Comparison of ENCODE assay signal across 8 cellular contexts in genomic region chr7:90153943-90154761, GRCh38. TPM values are rescaled to one million over a fixed set of nuclear protein-coding genes. Genes with fewer than 3 reads are reported as not detected.
DNase-seq lines count a peak whose midpoint lies in the region; ATAC-seq and TF ChIP-seq lines count a peak whose summit lies in the region.
"Not testable (repeated sequence)": the region's sequence is repeated elsewhere in the genome, so short reads cannot be mapped to it uniquely, and the experiment has no call there.

STEAP1 (plus strand) TSS chr7:90154469; CDS start chr7:90159789, 5,320 bp downstream.

- peak within 1 kb of the TSS; percentile 59 to 75 (median 66) for H3K4me3 Mint-ChIP-seq in naive thymus-derived CD8-positive, alpha-beta T cell

- not testable (repeated sequence) for H3K36me3 Mint-ChIP-seq in naive thymus-derived CD8-positive, alpha-beta T cell

- TF ChIP-seq CTCF in RWPE1 (conservative IDR thresholded peaks at IDR 0.05; ENCODE audit: low read depth) (peak; percentile 94), fibroblast of pulmonary artery (IDR thresholded peaks at IDR 0.05; ENCODE audit: low read length, missing control alignments) (peak; percentile 59)

- peak within 1 kb of the TSS; percentile 90 for H2AFZ ChIP-seq in GM23248

- H3K9me3 Mint-ChIP-seq in naive thymus-derived CD8-positive, alpha-beta T cell: not testable (repeated sequence)

- H3K9me3 ChIP-seq in GM23248 (ENCODE audit: low read depth): not testable (repeated sequence)

- H3K27me3 Mint-ChIP-seq in naive thymus-derived CD8-positive, alpha-beta T cell: peaks cover 8 to 46% (median 23%) of the 10 kb centered on the region in 5 donors

- H3K4me1 ChIP-seq in GM23248 (ENCODE audit: insufficient read depth): peaks cover 41% of the 10 kb centered on the region

- H4K20me1 ChIP-seq in GM23248 (ENCODE audit: insufficient read depth): not testable (repeated sequence)

- not testable (repeated sequence) for H3K36me3 ChIP-seq in GM23248 (ENCODE audit: low read depth)

- ATAC-seq in naive thymus-derived CD8-positive, alpha-beta T cell: peak; percentile 94 to 98

- CTCF ChIA-PET in RWPE1 (lab: Yijun Ruan, JAX): interaction anchor here (0.5 to 1.6 kb wide), 5 partner anchors 17 to 458 kb away, joined by 3 to 12 read pairs (median 5); no protein-coding TSS in a partner anchor

- not testable (repeated sequence) for H3K9me2 ChIP-seq in GM23248 (ENCODE audit: insufficient read depth)

- WGBS in GM23248 (ENCODE audit: low coverage in 1 of 2, low lambda C conversion rate in 2 of 2, missing lambda C conversion rate in 2 of 2), 2 experiments: 4 to 6% methylated on average over 41 to 48 of the region's 56 CpGs

- not testable (repeated sequence) for H3K27me3 ChIP-seq in GM23248 (replicated peaks; ENCODE audit: insufficient read depth)

- POLR2A ChIA-PET in RWPE1 (lab: Yijun Ruan, JAX; ENCODE audit: low non-redundant PET); naive thymus-derived CD8-positive, alpha-beta T cell (lab: Charles Lee): not testable (repeated sequence)

- H3F3A ChIP-seq in GM23248 (ENCODE audit: insufficient read depth): peaks cover 43% of the 10 kb centered on the region

- peak within 1 kb of the TSS; percentile 94 for H3K27ac ChIP-seq in GM23248
- H3K27ac ChIP-seq in RWPE1: not testable (repeated sequence)

- not testable (repeated sequence) for H3K4me1 Mint-ChIP-seq in naive thymus-derived CD8-positive, alpha-beta T cell

- H3K4me3 ChIP-seq in GM23248: peak within 1 kb of the TSS; percentile 80
- H3K4me3 ChIP-seq in fibroblast of pulmonary artery (replicated peaks; ENCODE audit: low read depth, low read length): peak within 1 kb of the TSS; percentile 68

- peak within 1 kb of the TSS; percentile 84 for H3K9ac ChIP-seq in GM23248

- H3K27ac Mint-ChIP-seq in naive thymus-derived CD8-positive, alpha-beta T cell: peak within 1 kb of the TSS in 1 of 10 donors; percentile 49

- in situ Hi-C loops in GM23248 (cut with MboI): loop anchor here (10.0 kb wide), 2 partner anchors 111 to 281 kb away; no protein-coding TSS in a partner anchor

- H3K4me2 ChIP-seq in GM23248 (ENCODE audit: unreplicated experiment): peak within 1 kb of the TSS; percentile 94

- H3K79me2 ChIP-seq in GM23248 (ENCODE audit: insufficient read depth): peaks cover 29% of the 10 kb centered on the region

- DNase-seq in EH (ENCODE audit: low read depth) (peak; percentile 83), GM23248 (peak; percentile 95), KG1 (lab: John Stamatoyannopoulos, UW) (peak; percentile 51), RWPE1 (ENCODE audit: low spot score) (peak; percentile 61), fibroblast of pulmonary artery (ENCODE audit: low read depth) (peak; percentile 95)
- DNase-seq in activated T-helper 9 cell treated with anti-CD3 and anti-CD28 coated beads, Interleukin-2, amount 50 U/mL, for 16 hours (ENCODE audit: low read depth): peak; percentile 79
- DNase-seq in naive thymus-derived CD8-positive, alpha-beta T cell: peak; percentile 65 to 88 (median 82)
- peak; percentile 62 to 68 for DNase-seq in stimulated activated CD8-positive, alpha-beta memory T cell treated with anti-CD3 and anti-CD28 coated beads, Interleukin-7, amount 100 ng/mL, for 48 hours (ENCODE audit: extremely low read depth in 1 of 2, low read depth in 1 of 2)

RNA-seq across cellular contexts. Expression of gene STEAP1, which starts in this region (rescaled TPM):
- 97.7 and 120 TPM in 2 replicates for total RNA-seq in GM23248 (2014; rRNA removed; shearing (Covaris generic))
- 139 and 140 TPM in 2 replicates for polyA plus RNA-seq in GM23248 (2016; fragmentation: Nextera tagmentation; extraction: Ambion mirVana)
- total RNA-seq in naive thymus-derived CD8-positive, alpha-beta T cell: not detected
- under 1 TPM in 1 of 3 donors, not detected in 2; 0.28 TPM for polyA plus RNA-seq in naive thymus-derived CD8-positive, alpha-beta T cell

Comparison
In these comparisons a context has a peak if more than half of its experiments do, and no peak if none do; other contexts are left out.
1. RNA of gene STEAP1 (total RNA-seq): 97.7 to 120 TPM in GM23248; not detected in naive thymus-derived CD8-positive, alpha-beta T cell; every median in the first group is over 10 times any median in the second.
2. RNA of gene STEAP1 (polyA plus RNA-seq): 139 to 140 TPM in GM23248; 0.28 TPM in naive thymus-derived CD8-positive, alpha-beta T cell; every median in the first group is over 100 times any median in the second.
3. Peak in DNase-seq and ATAC-seq in naive thymus-derived CD8-positive, alpha-beta T cell; RNA of the gene not detected or under 1 TPM.
4. Peak in every context shown above with its lines, with median percentiles within 50 percentile points of each other: DNase-seq.